Comparison of ENCODE assay signal across 8 cellular contexts in the genomic region with DNA sequence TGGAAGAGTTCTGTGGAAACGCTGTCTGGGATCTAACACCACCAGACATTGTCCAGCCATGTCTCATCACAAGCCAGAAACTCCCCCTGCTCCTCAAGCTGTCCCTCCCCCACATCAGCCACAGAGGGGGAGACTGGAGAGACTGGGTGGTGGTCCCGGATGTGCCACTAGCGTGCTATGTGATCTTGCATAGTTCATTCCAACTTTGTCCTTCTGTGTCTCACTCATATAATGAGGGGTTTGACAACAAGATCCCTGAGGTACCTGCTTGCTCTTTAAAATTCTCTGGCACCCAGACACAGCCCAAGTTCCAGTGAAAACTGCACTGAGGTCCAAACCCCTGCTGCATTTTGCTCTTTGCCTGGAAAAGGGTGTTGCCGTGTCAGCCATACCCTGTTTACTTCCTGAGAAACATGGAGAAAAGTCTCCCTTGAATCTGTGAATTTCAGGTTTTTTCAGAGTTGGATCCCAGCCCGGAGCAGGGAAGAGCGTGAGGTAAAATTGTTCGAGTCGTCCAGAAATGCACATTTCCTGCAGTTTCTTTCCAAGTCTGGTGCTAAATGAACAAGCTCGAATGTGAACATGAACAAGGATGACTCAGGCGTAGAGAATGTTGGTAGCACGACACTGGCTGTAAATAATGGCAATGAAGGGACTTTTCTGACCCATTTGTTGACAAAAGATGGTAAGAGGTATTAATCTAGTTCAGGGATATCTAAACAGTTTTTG.
DNase-seq lines count a peak whose midpoint lies in the region; ATAC-seq and TF ChIP-seq lines count a peak whose summit lies in the region.

No MANE protein-coding gene starts in this region.

- H2BK12ac ChIP-seq in trophoblast cell (ENCODE audit: low read length): no peak overlapping the region

- peaks cover 3% of the 10 kb centered on the region for H3K79me2 ChIP-seq in trophoblast cell (ENCODE audit: control insufficient read depth, insufficient read depth, low read length, poor library complexity)

- H3K27me3 ChIP-seq in BLaER1 (no peaks in the 10 kb centered on the region), trophoblast cell (ENCODE audit: insufficient read depth, low read length) (no peaks in the 10 kb centered on the region)

- H3K9ac ChIP-seq in BLaER1 (no peak overlapping the region), trophoblast cell (ENCODE audit: low read length) (no peak overlapping the region)

- H3K36me3 ChIP-seq in BLaER1: no peaks in the 10 kb centered on the region
- no peaks in the 10 kb centered on the region for H3K36me3 ChIP-seq in trophoblast cell (ENCODE audit: control insufficient read depth in 1 of 2, insufficient read depth in 2 of 2, low read length in 2 of 2)

- H2AK5ac ChIP-seq in trophoblast cell (ENCODE audit: low read length): no peak overlapping the region

- H4K8ac ChIP-seq in trophoblast cell (ENCODE audit: low read depth, low read length): peak overlapping the region; percentile 81

- peak overlapping the region; percentile 15 for H3K4ac ChIP-seq in trophoblast cell (ENCODE audit: low read depth, low read length)

- DNase-seq in RKO (ENCODE audit: low spot score): peak; percentile 66
- DNase-seq in fibroblast of pulmonary artery (ENCODE audit: low read depth): peak; percentile 91
- peak in 1 of 2 donors; percentile 51 for DNase-seq in trophoblast cell
- no peak for DNase-seq in activated CD4-positive, alpha-beta T cell treated with anti-CD3 and anti-CD28 coated beads, Interleukin-2, amount 50 U/mL, for 48 hours
- DNase-seq in NCI-H748 treated with DMSO at 0.1 percent for 48 hours (lab: John Stamatoyannopoulos, UW): no peak
- no peak for DNase-seq in stimulated activated naive CD8-positive, alpha-beta T cell treated with anti-CD3 and anti-CD28 coated beads, Interleukin-15, Interleukin-2, amounts not matched to agents 100 U/mL and 50 U/mL, for 24 hours

- no peaks in the 10 kb centered on the region for H4K20me1 ChIP-seq in BLaER1

- no peak overlapping the region for H3K4me2 ChIP-seq in BLaER1
- peak overlapping the region; percentile 52 for H3K4me2 ChIP-seq in trophoblast cell (ENCODE audit: low read length)

- no peak overlapping the region for H4K12ac ChIP-seq in trophoblast cell (ENCODE audit: low read depth, low read length)

- H2BK5ac ChIP-seq in trophoblast cell (ENCODE audit: low read depth, low read length, poor library complexity): peak overlapping the region; percentile 87

- ATAC-seq in GM18502 (IDR thresholded peaks at IDR 0.05; ENCODE audit: poor library complexity, unreplicated experiment): no peak
- no peak for ATAC-seq in stimulated activated naive CD8-positive, alpha-beta T cell treated with anti-CD3 and anti-CD28 coated beads, Interleukin-15, Interleukin-2, amounts not matched to agents 100 U/mL and 50 U/mL, for 24 hours

- H2BK120ac ChIP-seq in trophoblast cell (ENCODE audit: insufficient read depth, low read length, poor library complexity): peak overlapping the region; percentile 77

- peaks cover 16% of the 10 kb centered on the region for H3K79me1 ChIP-seq in trophoblast cell (ENCODE audit: low read length)

- H2AFZ ChIP-seq in trophoblast cell (ENCODE audit: insufficient read depth, low read length, poor library complexity): peak overlapping the region; percentile 37

- peaks cover 39% of the 10 kb centered on the region for H3K4me1 ChIP-seq in BLaER1
- H3K4me1 ChIP-seq in trophoblast cell (ENCODE audit: control insufficient read depth in 1 of 2, insufficient read depth in 2 of 2, low read length in 2 of 2): peaks cover 11 to 31% of the 10 kb centered on the region in 2 experiments

- 0 out of 2 replicates have a peak overlapping the region, but pooled peaks have one; percentile 22 for H3K27ac ChIP-seq in BLaER1
- peak overlapping the region; percentile 96 for H3K27ac ChIP-seq in trophoblast cell (ENCODE audit: low read depth, low read length)

- H3K4me3 ChIP-seq in BLaER1: no peak overlapping the region
- H3K4me3 ChIP-seq in fibroblast of pulmonary artery (replicated peaks; ENCODE audit: low read depth, low read length): peak overlapping the region; percentile 28
- H3K4me3 ChIP-seq in trophoblast cell (ENCODE audit: low read depth, low read length): peak overlapping the region; percentile 10

- no CpG with 5 or more reads among the region's 11 CpGs for WGBS in trophoblast cell (ENCODE audit: extremely low coverage, insufficient coverage, insufficient read length)

- no peaks in the 10 kb centered on the region for H3K9me3 ChIP-seq in BLaER1
- no peaks in the 10 kb centered on the region for H3K9me3 ChIP-seq in trophoblast cell (ENCODE audit: insufficient read depth, low read depth, low read length)

- TF ChIP-seq CTCF in fibroblast of pulmonary artery (IDR thresholded peaks at IDR 0.05; ENCODE audit: low read length, missing control alignments): no peak

- H3K23ac ChIP-seq in trophoblast cell (ENCODE audit: low read length): no peak overlapping the region

- peak overlapping the region; percentile 61 for H3K14ac ChIP-seq in trophoblast cell (ENCODE audit: low read length)

- H4K91ac ChIP-seq in trophoblast cell (ENCODE audit: low read depth, low read length): peak overlapping the region; percentile 91

- peak overlapping the region; percentile 77 for H3K18ac ChIP-seq in trophoblast cell (ENCODE audit: low read length)

Comparison
In these comparisons a context has a peak if more than half of its experiments do, and no peak if none do; other contexts are left out.
1. DNase-seq: peak in RKO (single experiment) and fibroblast of pulmonary artery (single experiment); none in activated CD4-positive, alpha-beta T cell treated with anti-CD3 and anti-CD28 coated beads, Interleukin-2, amount 50 U/mL, for 48 hours (0 of 2), NCI-H748 treated with DMSO at 0.1 percent for 48 hours (single experiment) and stimulated activated naive CD8-positive, alpha-beta T cell treated with anti-CD3 and anti-CD28 coated beads, Interleukin-15, Interleukin-2, amounts not matched to agents 100 U/mL and 50 U/mL, for 24 hours (single experiment).